23 cellular contexts compared by ENCODE assay signal in genomic region chr11:60771879-60772525, GRCh38. TPM values are rescaled to one million over a fixed set of nuclear protein-coding genes. Genes with fewer than 3 reads are reported as not detected.
DNase-seq lines count a peak whose midpoint lies in the region; ATAC-seq, FAIRE-seq and TF ChIP-seq lines count a peak whose summit lies in the region.
"Had no signal": no experiment of that assay in that cellular context is flagged by ENCODE, and none has a peak within 500 bp of the region (broad histone marks: within the 10 kb centered on the region; RNA-seq: fewer than 3 reads in every experiment).

No MANE protein-coding gene starts in this region.

- H3K9me3 Mint-ChIP-seq in natural killer cell: no peaks in the 10 kb centered on the region
- H3K9me3 Mint-ChIP-seq: activated naive CD4-positive, alpha-beta T cell treated with anti-CD3 and anti-CD28 coated beads for 36 hours had no signal

- H3K36me3 Mint-ChIP-seq in natural killer cell: no peaks in the 10 kb centered on the region

- no peak overlapping the region for H3K27ac Mint-ChIP-seq in natural killer cell
- H3K27ac Mint-ChIP-seq: activated naive CD4-positive, alpha-beta T cell treated with anti-CD3 and anti-CD28 coated beads for 36 hours had no signal

- FAIRE-seq in GM12892 (lab: Jason Lieb, UNC): peak; percentile 97
- FAIRE-seq in bronchial epithelial cell (lab: Jason Lieb, UNC): no peak
- FAIRE-seq: G401.6 had no signal

- no peak overlapping the region for H3K4me3 ChIP-seq in bronchial epithelial cell (ENCODE audit: low read depth, low read length)
- H3K4me3 ChIP-seq: colonic mucosa, gastroesophageal sphincter, ovary, SJSA1 had no signal

- TF ChIP-seq POLR2A in GM12892 (IDR thresholded peaks at IDR 0.05; ENCODE audit: low read depth, low read length): no peak

- H3K4me1 Mint-ChIP-seq in natural killer cell: no peaks in the 10 kb centered on the region

- TF ChIP-seq CTCF in bronchial epithelial cell (IDR thresholded peaks at IDR 0.05; ENCODE audit: insufficient read depth, low read length, severe bottlenecking) (no peak), natural killer cell (IDR thresholded peaks at IDR 0.05) (no peak)

- intact Hi-C loops in sciatic nerve (cut with DNase I) (no loop called here), natural killer cell (cut with micrococcal nuclease) (no loop called here)

- ATAC-seq in HG03135 (IDR thresholded peaks at IDR 0.05; ENCODE audit: unreplicated experiment) (peak; percentile 39), sciatic nerve (no peak), natural killer cell (no peak), GM19023 (IDR thresholded peaks at IDR 0.05; ENCODE audit: unreplicated experiment) (no peak)
- ATAC-seq: gastroesophageal sphincter had no signal

- H3K27me3 Mint-ChIP-seq in natural killer cell (ENCODE audit: low read depth in 2 of 2): peaks cover under 1 to 8% of the 10 kb centered on the region in 2 donors

- DNase-seq in GM12892 (ENCODE audit: insufficient read length) (no peak), bronchial epithelial cell (ENCODE audit: low read depth) (peak; percentile 25), sciatic nerve (ENCODE audit: low spot score) (peak; percentile 41), natural killer cell (no peak), LoVo (ENCODE audit: low spot score) (no peak), SKM-1 (lab: John Stamatoyannopoulos, UW; ENCODE audit: unreplicated experiment) (no peak)
- DNase-seq: activated CD4-positive, alpha-beta T cell treated with anti-CD3 and anti-CD28 coated beads for 4 hours; activated CD8-positive, alpha-beta memory T cell treated with anti-CD3 and anti-CD28 coated beads, Interleukin-2, amount 50 U/mL, for 48 hours; activated naive CD4-positive, alpha-beta T cell treated with anti-CD3 and anti-CD28 coated beads for 36 hours; Caco-2; colonic mucosa; NCI-H2081; NCI-H524 treated with DMSO at 0.1 percent for 48 hours; ovary had no signal

- H3K4me3 Mint-ChIP-seq in natural killer cell: no peak overlapping the region
- H3K4me3 Mint-ChIP-seq: activated naive CD4-positive, alpha-beta T cell treated with anti-CD3 and anti-CD28 coated beads for 36 hours had no signal

- no peaks in the 10 kb centered on the region for H3K27me3 ChIP-seq in bronchial epithelial cell (ENCODE audit: control insufficient read depth, insufficient read depth, low read length)
- H3K27me3 ChIP-seq: colonic mucosa, ovary had no signal

- H3K36me3 ChIP-seq in bronchial epithelial cell (ENCODE audit: control insufficient read depth, insufficient read depth, low read length): no peaks in the 10 kb centered on the region
- H3K36me3 ChIP-seq: colonic mucosa, gastroesophageal sphincter, ovary, SJSA1 had no signal

RNA-seq across cellular contexts. Expression of gene MS4A10, which starts 13.1 kb away (rescaled TPM):
- polyA plus RNA-seq in GM12892 (2012; ENCODE audit: missing spikeins): not detected
- total RNA-seq in bronchial epithelial cell (not detected in 2 replicates), sciatic nerve (not detected), natural killer cell (not detected)
- total RNA-seq: activated naive CD4-positive, alpha-beta T cell treated with anti-CD3 and anti-CD28 coated beads for 36 hours; gastroesophageal sphincter; liver; myocyte; OCI-LY7; SJSA1; subcutaneous adipose tissue had no signal
- polyA plus RNA-seq: liver, ovary had no signal

RNA-seq across cellular contexts. Expression of gene MS4A15, which starts 15.3 kb away (rescaled TPM):
- polyA plus RNA-seq in GM12892 (2012; ENCODE audit: missing spikeins): not detected
- total RNA-seq in bronchial epithelial cell: not detected in 2 replicates
- not detected for total RNA-seq in sciatic nerve
- total RNA-seq in natural killer cell: not detected
- total RNA-seq: activated naive CD4-positive, alpha-beta T cell treated with anti-CD3 and anti-CD28 coated beads for 36 hours; Caco-2; gastroesophageal sphincter; liver; myocyte; OCI-LY7; SJSA1; subcutaneous adipose tissue had no signal
- polyA plus RNA-seq: liver had no signal

RNA-seq across cellular contexts. Expression of gene MS4A18, which starts 47.5 kb away (rescaled TPM):
- polyA plus RNA-seq in GM12892 (2012; ENCODE audit: missing spikeins): not detected
- total RNA-seq in bronchial epithelial cell: not detected in 2 replicates
- total RNA-seq in sciatic nerve: not detected
- total RNA-seq in natural killer cell: not detected
- total RNA-seq: activated naive CD4-positive, alpha-beta T cell treated with anti-CD3 and anti-CD28 coated beads for 36 hours; Caco-2; colonic mucosa; gastroesophageal sphincter; liver; myocyte; OCI-LY7; ovary; SJSA1; subcutaneous adipose tissue had no signal
- polyA plus RNA-seq: liver, ovary had no signal

Comparison
In these comparisons a context has a peak if more than half of its experiments do, and no peak if none do; other contexts are left out.
1. DNase-seq: peak in bronchial epithelial cell (single experiment) and sciatic nerve (single experiment); none in GM12892 (single experiment), natural killer cell (single experiment), LoVo (single experiment) and SKM-1 (single experiment).